ENCODE assay signal across 9 cellular contexts in genomic region chr19:8210660-8211101, GRCh38. TPM values are rescaled to one million over a fixed set of nuclear protein-coding genes. Genes with fewer than 3 reads are reported as not detected.
DNase-seq lines count a peak whose midpoint lies in the region; ATAC-seq and TF ChIP-seq lines count a peak whose summit lies in the region.
"Had no signal": no experiment of that assay in that cellular context is flagged by ENCODE, and none has a peak within 500 bp of the region (broad histone marks: within the 10 kb centered on the region; RNA-seq: fewer than 3 reads in every experiment).

No MANE protein-coding gene starts in this region.

- peak overlapping the region; percentile 73 for H3K4me2 ChIP-seq in Loucy (ENCODE audit: low read depth, low read length, poor library complexity, severe bottlenecking)

- no peak for TF ChIP-seq POLR2A in gastrocnemius medialis (IDR thresholded peaks at IDR 0.05)

- H3K9ac ChIP-seq in Loucy (ENCODE audit: low read depth, low read length, poor library complexity, severe bottlenecking), result peak overlapping the region; percentile 76
- peak overlapping the region; percentile 63 to 75 for H3K9ac ChIP-seq in colonic mucosa (ENCODE audit: low read depth in 2 of 2, low read length in 2 of 2)

- no peaks in the 10 kb centered on the region for H3K27me3 ChIP-seq in Loucy (ENCODE audit: insufficient read depth, low read length, poor library complexity, severe bottlenecking)
- peaks cover 4% of the 10 kb centered on the region for H3K27me3 ChIP-seq in colonic mucosa
- peaks cover 7 to 14% (median 10%) of the 10 kb centered on the region in 3 donors for H3K27me3 ChIP-seq in gastrocnemius medialis

- H3K4me1 ChIP-seq in Loucy (ENCODE audit: insufficient read depth, low read length, poor library complexity, severe bottlenecking), result peaks cover 44% of the 10 kb centered on the region
- H3K4me1 ChIP-seq in colonic mucosa, result no peaks in the 10 kb centered on the region
- no peaks in the 10 kb centered on the region for H3K4me1 ChIP-seq in gastrocnemius medialis
- H3K4me1 ChIP-seq: SJSA1 had no signal

- intact Hi-C loops in colonic mucosa (cut with DNase I), result no loop called here
- intact Hi-C loops in gastrocnemius medialis (cut with DNase I; ENCODE audit: low total_unique reads), result no loop called here

- H3K36me3 ChIP-seq in Loucy (ENCODE audit: insufficient read depth, low read length), result no peaks in the 10 kb centered on the region
- no peaks in the 10 kb centered on the region for H3K36me3 ChIP-seq in colonic mucosa
- H3K36me3 ChIP-seq in gastrocnemius medialis, result no peaks in the 10 kb centered on the region
- H3K36me3 ChIP-seq: SJSA1 had no signal

- H3K27me3 Mint-ChIP-seq in nephron progenitor cell (ENCODE audit: low read depth, poor library complexity), result peaks cover 14% of the 10 kb centered on the region

- DNase-seq in DMS53 (lab: John Stamatoyannopoulos, UW), result peak; percentile 82
- no peak for DNase-seq in colonic mucosa
- DNase-seq in nephron progenitor cell, result no peak
- DNase-seq in T-helper 9 cell, result no peak
- no peak for DNase-seq in DMS153 (lab: John Stamatoyannopoulos, UW)
- no peak for DNase-seq in gastrocnemius medialis

- H3K4me3 Mint-ChIP-seq in nephron progenitor cell, result peak overlapping the region; percentile 85

- peaks cover 43% of the 10 kb centered on the region for H3K4me1 Mint-ChIP-seq in nephron progenitor cell

- peak overlapping the region; percentile 77 for H3K4me3 ChIP-seq in Loucy (ENCODE audit: low read length, poor library complexity, severe bottlenecking)
- H3K4me3 ChIP-seq in colonic mucosa, result peak overlapping the region; percentile 3
- H3K4me3 ChIP-seq in gastrocnemius medialis, result no peak overlapping the region
- H3K4me3 ChIP-seq: SJSA1 had no signal

- H3K9me3 ChIP-seq in Loucy (ENCODE audit: insufficient read depth, low read depth, low read length) (no peaks in the 10 kb centered on the region), colonic mucosa (no peaks in the 10 kb centered on the region), gastrocnemius medialis (no peaks in the 10 kb centered on the region)
- H3K9me3 ChIP-seq: SJSA1 had no signal

- no peaks in the 10 kb centered on the region for H3K9me2 ChIP-seq in Loucy (replicated peaks; ENCODE audit: low read depth, low read length)

- no peak for TF ChIP-seq CTCF in Loucy (conservative IDR thresholded peaks at IDR 0.05; ENCODE audit: low read length)
- TF ChIP-seq CTCF in colonic mucosa (IDR thresholded peaks at IDR 0.05), result no peak
- TF ChIP-seq CTCF in nephron progenitor cell (IDR thresholded peaks at IDR 0.05), result no peak
- no peak for TF ChIP-seq CTCF in gastrocnemius medialis (IDR thresholded peaks at IDR 0.05 in 4 of 5, conservative IDR thresholded peaks at IDR 0.05 in 1 of 5)

- H3K79me2 ChIP-seq in Loucy (ENCODE audit: insufficient read depth, low read length), result peaks cover 50% of the 10 kb centered on the region

- H3K27ac ChIP-seq in colonic mucosa (no peak overlapping the region), gastrocnemius medialis (no peak overlapping the region)
- H3K27ac ChIP-seq: SJSA1 had no signal

- H3K36me3 Mint-ChIP-seq in nephron progenitor cell (ENCODE audit: low read depth), result peaks cover 11% of the 10 kb centered on the region

- H3K9me3 Mint-ChIP-seq in nephron progenitor cell, result no peaks in the 10 kb centered on the region

- peaks cover 7% of the 10 kb centered on the region for H4K20me1 ChIP-seq in Loucy (ENCODE audit: insufficient read depth, low read length, poor library complexity, severe bottlenecking)

- H3F3A ChIP-seq in Loucy (ENCODE audit: low read depth), result no peaks in the 10 kb centered on the region

- no peak for ATAC-seq in GM21576 (IDR thresholded peaks at IDR 0.05; ENCODE audit: unreplicated experiment)
- no peak for ATAC-seq in gastrocnemius medialis

- in situ Hi-C loops in gastrocnemius medialis (cut with MboI; ENCODE audit: low sequenced_read_pairs in 4 of 4), result no loop called here

- H2AFZ ChIP-seq in Loucy (ENCODE audit: low read length), result no peak overlapping the region

- H3K27ac Mint-ChIP-seq in nephron progenitor cell, result no peak overlapping the region

RNA-seq across cellular contexts. Expression of gene CERS4, which starts 1.5 kb away (rescaled TPM):
- total RNA-seq in colonic mucosa (1 to 10 TPM; 2.9 to 5.3 TPM), gastrocnemius medialis (1 to 10 TPM; 2.1 to 4.0 (median 2.7) TPM)
- total RNA-seq: SJSA1 had no signal

Comparison
In these comparisons a context has a peak if more than half of its experiments do, and no peak if none do; other contexts are left out.
1. H3K4me3 ChIP-seq: peak in Loucy (single experiment) and colonic mucosa (single experiment); none in gastrocnemius medialis (0 of 4).